27 cellular contexts compared by ENCODE assay signal in genomic region chr17:38410201-38410600, GRCh38.
"Had no signal": no experiment of that assay in that cellular context is flagged by ENCODE, and none has a peak within 500 bp of the region (broad histone marks: within the 10 kb centered on the region; RNA-seq: fewer than 3 reads in every experiment).

No MANE protein-coding gene starts in this region.

- ATAC-seq: activated CD4-positive, alpha-beta T cell treated with anti-CD3 and anti-CD28 coated beads for 36 hours; activated CD8-positive, alpha-beta memory T cell treated with anti-CD3 and anti-CD28 coated beads, Interleukin-2, amount 10 ng/mL, durations not matched to agents 7 days and 5 days; activated CD8-positive, alpha-beta T cell treated with anti-CD3 and anti-CD28 coated beads, Interleukin-2, amount 10 ng/mL, durations not matched to agents 7 days and 5 days; activated naive CD8-positive, alpha-beta T cell treated with anti-CD3 and anti-CD28 coated beads, Interleukin-2, amount 50 U/mL, for 24 hours; body of pancreas; gastroesophageal sphincter had no signal

- H3K36me3 ChIP-seq: adrenal gland, colonic mucosa, esophagus squamous epithelium, gastroesophageal sphincter had no signal

- H3K27ac ChIP-seq: adrenal gland, body of pancreas, colonic mucosa, epithelial cell of prostate, esophagus squamous epithelium, gastroesophageal sphincter had no signal

- H3K4me3 ChIP-seq: adrenal gland, body of pancreas, colonic mucosa, esophagus squamous epithelium, gastroesophageal sphincter had no signal

- DNase-seq: activated CD4-positive, alpha-beta memory T cell treated with anti-CD3 and anti-CD28 coated beads for 36 hours; activated CD4-positive, alpha-beta T cell treated with anti-CD3 and anti-CD28 coated beads for 36 hours; activated CD4-positive, alpha-beta T cell treated with anti-CD3 and anti-CD28 coated beads, Interleukin-2, amount 10 ng/mL, durations not matched to agents 24 days and 14 days; activated CD4-positive, CD25-positive, alpha-beta regulatory T cell; activated CD4-positive, CD25-positive, alpha-beta regulatory T cell treated with anti-CD3 and anti-CD28 coated beads, Interleukin-2, amount 50 U/mL, for 72 hours; activated CD8-positive, alpha-beta memory T cell treated with anti-CD3 and anti-CD28 coated beads, Interleukin-2, amount 10 ng/mL, durations not matched to agents 7 days and 5 days; activated CD8-positive, alpha-beta memory T cell treated with anti-CD3 and anti-CD28 coated beads, Interleukin-2, amount 50 U/mL, for 4 hours; activated CD8-positive, alpha-beta T cell treated with anti-CD3 and anti-CD28 coated beads, Interleukin-2, amount 10 ng/mL, durations not matched to agents 7 days and 5 days; activated effector memory CD4-positive, alpha-beta T cell treated with anti-CD3 and anti-CD28 coated beads, Interleukin-2, amount 50 U/mL, for 16 hours; activated naive CD4-positive, alpha-beta T cell treated with anti-CD3 and anti-CD28 coated beads for 36 hours; activated naive CD8-positive, alpha-beta T cell treated with anti-CD3 and anti-CD28 coated beads for 36 hours; activated naive CD8-positive, alpha-beta T cell treated with anti-CD3 and anti-CD28 coated beads, Interleukin-2, amount 50 U/mL, for 24 hours; activated T-cell treated with anti-CD3 and anti-CD28 coated beads, Interleukin-2, amount 50 U/mL, for 1 hour; activated T-cell treated with anti-CD3 and anti-CD28 coated beads, Interleukin-2, amount 50 U/mL, for 48 hours; adrenal gland; amygdala; body of pancreas; caudate nucleus; colonic mucosa; effector CD8-positive, alpha-beta T cell; esophagus squamous epithelium; foreskin melanocyte; T-helper 2 cell had no signal

- H3K9me3 ChIP-seq: adrenal gland, body of pancreas, colonic mucosa, esophagus squamous epithelium, gastroesophageal sphincter had no signal

- FAIRE-seq: endometrium, endothelial cell of umbilical vein had no signal

- H3K27me3 ChIP-seq: adrenal gland, body of pancreas, colonic mucosa had no signal
